ENCODE assay signal across 8 cellular contexts in the genomic region with DNA sequence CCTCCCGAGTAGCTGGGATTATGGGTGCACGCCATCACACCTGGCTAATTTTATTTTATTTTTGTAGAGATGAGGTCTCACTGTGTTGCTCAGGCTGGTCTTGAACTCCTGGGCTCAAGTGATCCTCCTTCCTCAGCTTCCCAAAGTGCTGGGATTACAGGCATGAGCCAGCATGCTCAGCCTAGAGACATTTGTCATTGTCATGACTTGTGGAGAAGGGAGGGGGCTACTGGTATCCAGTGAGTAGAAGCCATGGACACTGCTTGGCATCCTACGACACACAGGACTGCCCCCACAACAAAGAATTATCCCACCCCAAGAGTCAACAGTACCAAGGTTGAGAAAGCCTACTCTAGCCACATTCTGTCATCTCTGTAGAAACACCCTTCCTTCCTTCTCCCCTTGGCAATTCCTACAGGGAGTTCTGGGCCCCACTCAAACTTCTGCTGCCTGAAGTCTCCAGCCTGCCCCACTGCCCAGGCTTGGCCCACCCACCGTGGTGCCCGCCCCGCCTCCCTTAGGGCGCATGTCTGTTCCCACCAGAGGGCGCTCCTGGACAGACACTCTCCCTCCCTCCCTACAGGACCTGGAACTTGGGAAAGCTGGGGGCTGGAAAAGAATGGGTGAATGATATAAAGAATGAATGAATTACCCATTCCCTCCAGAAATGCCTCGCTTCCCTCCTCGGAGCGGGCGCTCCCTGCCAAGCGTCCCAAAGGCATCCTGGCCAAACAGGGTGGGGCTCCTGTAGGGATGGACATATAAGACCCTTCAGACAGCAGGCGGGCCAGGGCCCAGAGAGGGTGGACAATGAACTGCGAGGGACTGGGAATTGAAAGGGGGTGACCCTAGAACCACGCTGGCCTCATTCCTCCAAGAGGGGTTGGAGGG.
DNase-seq lines count a peak whose midpoint lies in the region; ATAC-seq and TF ChIP-seq lines count a peak whose summit lies in the region.

No MANE protein-coding gene starts in this region.

- in situ Hi-C loops in GM13976 (cut with MboI; ENCODE audit: low sequenced_read_pairs, unreplicated experiment) = loop anchor here (25.0 kb wide), 1 partner anchor 267 kb away; no protein-coding TSS in a partner anchor

- peak overlapping the region; percentile 99 for H3K4me3 Mint-ChIP-seq in central memory CD8-positive, alpha-beta T cell

- H3K27me3 Mint-ChIP-seq in central memory CD8-positive, alpha-beta T cell = no peaks in the 10 kb centered on the region

- DNase-seq in GM13976 (ENCODE audit: low spot score) = peak; percentile 74
- DNase-seq in NCI-H2171 treated with DMSO at 0.1 percent for 48 hours (lab: John Stamatoyannopoulos, UW) = peak; percentile 52
- DNase-seq in activated CD4-positive, CD25-positive, alpha-beta regulatory T cell treated with anti-CD3 and anti-CD28 coated beads, Interleukin-2, amount 50 U/mL, for 72 hours = peak; percentile 78
- DNase-seq in central memory CD8-positive, alpha-beta T cell (ENCODE audit: low spot score in 2 of 2) = peak; percentile 65 to 78
- DNase-seq in kidney tubule cell (ENCODE audit: low spot score) = peak; percentile 76
- peak; percentile 65 for DNase-seq in stimulated activated CD4-positive, alpha-beta T cell treated with anti-CD3 and anti-CD28 coated beads, Interleukin-2, amount 100 ng/mL, for 4 hours (ENCODE audit: low read depth)

- H3K9me3 Mint-ChIP-seq in central memory CD8-positive, alpha-beta T cell = no peaks in the 10 kb centered on the region

- H3K4me1 Mint-ChIP-seq in central memory CD8-positive, alpha-beta T cell = peaks cover 48% of the 10 kb centered on the region

- peak; percentile 91 for TF ChIP-seq CTCF in 22Rv1 (IDR thresholded peaks at IDR 0.05)
- TF ChIP-seq CTCF in GM13976 (IDR thresholded peaks at IDR 0.05; ENCODE audit: borderline replicate concordance, control extremely low read depth, extremely low read depth, insufficient read depth, missing control alignments) = peak; percentile 91

- H3K36me3 Mint-ChIP-seq in central memory CD8-positive, alpha-beta T cell (ENCODE audit: insufficient read depth) = peaks cover 21% of the 10 kb centered on the region

- H3K27ac Mint-ChIP-seq in central memory CD8-positive, alpha-beta T cell (ENCODE audit: low read depth) = peak overlapping the region; percentile 99

- ATAC-seq in central memory CD8-positive, alpha-beta T cell (replicated peaks; ENCODE audit: extremely low read depth, poor library complexity, severe bottlenecking) = no peak
- no peak for ATAC-seq in GM19455 (IDR thresholded peaks at IDR 0.05; ENCODE audit: unreplicated experiment)

- H3K27ac ChIP-seq in 22Rv1 = peak overlapping the region; percentile 97
